8 cellular contexts compared by ENCODE assay signal in the genomic region with DNA sequence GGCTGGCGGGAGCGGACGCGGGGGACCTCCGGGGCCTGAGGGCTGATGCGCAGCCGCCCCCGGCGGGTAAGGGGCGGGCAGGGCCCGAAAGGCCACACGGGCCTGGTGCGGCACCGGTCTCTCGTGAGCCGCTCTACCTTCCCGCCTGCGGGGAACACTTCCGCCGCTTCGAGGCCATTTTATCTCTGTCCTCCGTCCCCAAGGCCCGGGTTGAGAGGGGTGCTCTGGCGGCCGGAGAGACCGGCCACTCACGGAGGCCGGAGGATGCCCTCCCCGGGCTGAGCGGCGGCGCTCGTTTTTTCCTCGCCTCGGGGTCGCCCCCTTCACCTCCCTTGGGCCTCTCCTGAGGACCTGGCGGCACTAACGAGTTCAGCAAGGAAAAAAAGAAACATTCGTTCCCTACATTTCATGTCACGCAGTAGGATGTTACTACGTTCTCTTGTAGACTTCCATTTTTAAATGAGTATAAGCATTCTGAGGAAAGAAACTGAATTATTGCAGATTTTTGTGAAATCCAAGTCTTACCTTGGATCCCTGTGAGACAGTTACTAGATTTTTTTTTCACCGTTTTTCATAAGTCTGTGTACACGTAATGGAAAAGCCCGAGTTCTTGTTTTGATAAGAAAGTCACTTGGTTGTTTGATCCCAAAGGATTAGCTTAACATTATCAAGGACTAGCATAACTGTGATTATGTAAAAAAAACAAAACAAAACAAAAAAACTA. TPM values are rescaled to one million over a fixed set of nuclear protein-coding genes. Genes with fewer than 3 reads are reported as not detected.
A peak's percentile ranks its signal among the peaks of the same experiment; 100 is the strongest.
DNase-seq lines count a peak whose midpoint lies in the region; ATAC-seq and TF ChIP-seq lines count a peak whose summit lies in the region.

No MANE protein-coding gene starts in this region.

- TF ChIP-seq POLR2A in HCT116 (IDR thresholded peaks at IDR 0.05; ENCODE audit: borderline replicate concordance, extremely low read depth, insufficient read depth, insufficient read length): no peak

- H3K27ac ChIP-seq in HCT116 (ENCODE audit: low read depth, low read length) (peak overlapping the region; percentile 98), psoas muscle (peak overlapping the region; percentile 97)

- H3K4me3 ChIP-seq in HCT116 (replicated peaks in 1 of 2; ENCODE audit: low read depth in 1 of 2, low read length in 2 of 2): peak overlapping the region; percentile 81 to 89
- peak overlapping the region; percentile 99 for H3K4me3 ChIP-seq in Loucy (ENCODE audit: low read length, poor library complexity, severe bottlenecking)
- H3K4me3 ChIP-seq in psoas muscle: peak overlapping the region; percentile 90

- H3K9me3 ChIP-seq in HCT116 (ENCODE audit: control insufficient read depth in 1 of 2, insufficient read depth in 1 of 2, low read depth in 1 of 2, low read length in 2 of 2) (no peaks in the 10 kb centered on the region), Loucy (ENCODE audit: insufficient read depth, low read depth, low read length) (peaks cover under 1% of the 10 kb centered on the region; the same call in 1 of the 2 replicates), psoas muscle (no peaks in the 10 kb centered on the region)

- no peak for TF ChIP-seq RAD21 in HCT116 (IDR thresholded peaks at IDR 0.05; ENCODE audit: low read depth)

- no TSS peak for BruUV-seq in HCT116 (replicated peaks; lab: Mats Ljungman, UMichigan)

- ATAC-seq in Right ventricle myocardium inferior: peak; percentile 25
- ATAC-seq in HCT116: peak; percentile 48
- peak; percentile 37 to 43 for ATAC-seq in activated naive CD4-positive, alpha-beta T cell treated with anti-CD3 and anti-CD28 coated beads, Interleukin-2, amount 50 U/mL, for 72 hours
- peak; percentile 53 to 54 for ATAC-seq in left cardiac atrium
- ATAC-seq in psoas muscle: peak; percentile 17 to 40 (median 32)

- CTCF ChIA-PET in HCT116 (lab: Charles Lee): no interaction called here

- H3K4me2 ChIP-seq in HCT116 (ENCODE audit: low read length): peak overlapping the region; percentile 75
- peak overlapping the region; percentile 92 for H3K4me2 ChIP-seq in Loucy (ENCODE audit: low read depth, low read length, poor library complexity, severe bottlenecking)

- peaks cover 0 to 5% of the 10 kb centered on the region in 2 donors for H3K9me3 Mint-ChIP-seq in activated naive CD4-positive, alpha-beta T cell treated with anti-CD3 and anti-CD28 coated beads, Interleukin-2, amount 50 U/mL, for 72 hours

- H3K9me2 ChIP-seq in HCT116 (ENCODE audit: insufficient read depth): no peaks in the 10 kb centered on the region
- no peaks in the 10 kb centered on the region for H3K9me2 ChIP-seq in Loucy (replicated peaks; ENCODE audit: low read depth, low read length)

- POLR2A ChIA-PET in HCT116 (lab: Charles Lee): interaction anchor here (0.7 to 2.8 kb wide), 5 partner anchors 10 to 62 kb away, joined by 3 to 20 read pairs (median 7); a partner anchor contains a TSS

- intact Hi-C loops in Right ventricle myocardium inferior (cut with DNase I) (loop anchor here (1.0 to 2.0 kb wide), 3 partner anchors 33 to 61 kb away; a partner anchor contains a TSS), cardiac septum (cut with DNase I) (loop anchor here (2.0 to 10.0 kb wide), 4 partner anchors 33 to 237 kb away; a partner anchor contains a TSS), HCT116 (cut with micrococcal nuclease) (loop anchor here (1.0 to 10.0 kb wide), 2 partner anchors 61 to 727 kb away; a partner anchor contains a TSS), left cardiac atrium (cut with DNase I) (loop anchor here in 1 of 2 donors (1.0 kb wide), 1 partner anchor 34 kb away; no protein-coding TSS in a partner anchor), psoas muscle (cut with DNase I) (loop anchor here (2.0 kb wide), 2 partner anchors 35 to 63 kb away; a partner anchor contains a TSS)

- RAD21 ChIA-PET in HCT116 (lab: Charles Lee; ENCODE audit: low non-redundant PET in 1 of 2, low total read pairs in 2 of 2, uncharacterized antibody in 2 of 2, unreplicated experiment in 2 of 2): no interaction called here

- peaks cover 23% of the 10 kb centered on the region; the same call in 1 of the 2 replicates for H4K20me1 ChIP-seq in HCT116 (ENCODE audit: insufficient read depth)
- H4K20me1 ChIP-seq in Loucy (ENCODE audit: insufficient read depth, low read length, poor library complexity, severe bottlenecking): peaks cover 52% of the 10 kb centered on the region

- peak overlapping the region; percentile 96 to 98 for H3K27ac Mint-ChIP-seq in activated naive CD4-positive, alpha-beta T cell treated with anti-CD3 and anti-CD28 coated beads, Interleukin-2, amount 50 U/mL, for 72 hours

- TF ChIP-seq CTCF in HCT116 (IDR thresholded peaks at IDR 0.05 in 2 of 3, conservative IDR thresholded peaks at IDR 0.05 in 1 of 3; ENCODE audit: borderline replicate concordance in 1 of 3, insufficient read depth in 1 of 3, low read depth in 2 of 3, low read length in 2 of 3): no peak
- TF ChIP-seq CTCF in Loucy (conservative IDR thresholded peaks at IDR 0.05; ENCODE audit: low read length): no peak
- no peak for TF ChIP-seq CTCF in psoas muscle (IDR thresholded peaks at IDR 0.05)

- DNase-seq in Right ventricle myocardium inferior (ENCODE audit: missing footprints) (no peak), cardiac septum (ENCODE audit: low spot score) (no peak), HCT116 (ENCODE audit: low read depth, low spot score) (no peak), left cardiac atrium (peak; percentile 63), psoas muscle (no peak), HK-2 (ENCODE audit: unreplicated experiment) (no peak)
- DNase-seq in activated naive CD4-positive, alpha-beta T cell treated with anti-CD3 and anti-CD28 coated beads, Interleukin-2, amount 50 U/mL, for 72 hours (ENCODE audit: low spot score in 2 of 2): no peak

- peaks cover 94% of the 10 kb centered on the region for H3K79me2 ChIP-seq in HCT116 (ENCODE audit: insufficient read depth, low read length)
- peaks cover 93% of the 10 kb centered on the region for H3K79me2 ChIP-seq in Loucy (ENCODE audit: insufficient read depth, low read length)

- H3K9ac ChIP-seq in HCT116 (ENCODE audit: low read length) (peak overlapping the region; percentile 89), Loucy (ENCODE audit: low read depth, low read length, poor library complexity, severe bottlenecking) (peak overlapping the region; percentile 99)

- H3K27me3 ChIP-seq in HCT116 (ENCODE audit: insufficient read depth, low read length): no peaks in the 10 kb centered on the region
- H3K27me3 ChIP-seq in Loucy (ENCODE audit: insufficient read depth, low read length, poor library complexity, severe bottlenecking): no peaks in the 10 kb centered on the region
- no peaks in the 10 kb centered on the region for H3K27me3 ChIP-seq in psoas muscle (ENCODE audit: insufficient read depth in 3 of 3, low read length in 2 of 3)

- WGBS in psoas muscle, 3 donors: 0% methylated on average over 23 to 44 of the region's 44 CpGs

- H3K4me1 ChIP-seq in HCT116 (ENCODE audit: control insufficient read depth in 1 of 2, insufficient read depth in 2 of 2, low read length in 2 of 2): peaks cover 8 to 31% of the 10 kb centered on the region in 2 experiments; a peak in 3 of 4 replicates
- H3K4me1 ChIP-seq in Loucy (ENCODE audit: insufficient read depth, low read length, poor library complexity, severe bottlenecking): peaks cover 43% of the 10 kb centered on the region
- peaks cover 53% of the 10 kb centered on the region for H3K4me1 ChIP-seq in psoas muscle

- H2AFZ ChIP-seq in HCT116 (ENCODE audit: low read depth, low read length, poor library complexity, severe bottlenecking) (no peak overlapping the region), Loucy (ENCODE audit: low read length) (peak overlapping the region; percentile 63)

- 0 out of 2 replicates have a peak, but pooled peaks cover 2% of the 10 kb centered on the region for H3F3A ChIP-seq in Loucy (ENCODE audit: low read depth)

- H3K36me3 Mint-ChIP-seq in activated naive CD4-positive, alpha-beta T cell treated with anti-CD3 and anti-CD28 coated beads, Interleukin-2, amount 50 U/mL, for 72 hours: peaks cover 34 to 57% of the 10 kb centered on the region in 2 donors

- H3K36me3 ChIP-seq in HCT116 (ENCODE audit: control insufficient read depth in 1 of 2, insufficient read depth in 2 of 2, low read length in 2 of 2) (peaks cover 0 to 14% of the 10 kb centered on the region in 2 experiments; a peak in 2 of 4 replicates), Loucy (ENCODE audit: insufficient read depth, low read length) (no peaks in the 10 kb centered on the region), psoas muscle (ENCODE audit: insufficient read depth in 1 of 2, low read depth in 1 of 2) (peaks cover 0 to 11% of the 10 kb centered on the region in 2 donors)

RNA-seq across cellular contexts. Expression of a gene that starts 0.6 kb away (rescaled TPM):
- total RNA-seq in Right ventricle myocardium inferior: 45.9 TPM
- 49.4 TPM for total RNA-seq in cardiac septum
- total RNA-seq in HCT116 (2021; ENCODE audit: unreplicated experiment): 88.6 TPM
- polyA plus RNA-seq in HCT116 (2012): 37.7 and 51.9 TPM in 2 replicates
- 10 to 100 TPM; 89.9 to 94.3 TPM for total RNA-seq in activated naive CD4-positive, alpha-beta T cell treated with anti-CD3 and anti-CD28 coated beads, Interleukin-2, amount 50 U/mL, for 72 hours
- total RNA-seq in left cardiac atrium: 10 to 100 TPM; 42.1 to 57.4 TPM
- total RNA-seq in psoas muscle: 100 to 1,000 TPM in 3 of 4 donors, 10 to 100 TPM in 1; 51.8 to 199 (median 107) TPM
- 100 to 1,000 TPM; 131 to 284 (median 265) TPM for polyA plus RNA-seq in psoas muscle

RNA-seq across cellular contexts. Expression of a gene that starts 34.0 kb away (rescaled TPM):
- total RNA-seq in Right ventricle myocardium inferior: 5.2 TPM
- total RNA-seq in cardiac septum: 8.7 TPM
- total RNA-seq in HCT116 (2021; ENCODE audit: unreplicated experiment): 41.6 TPM
- polyA plus RNA-seq in HCT116 (2012): 25.9 and 26.1 TPM in 2 replicates
- 100 to 1,000 TPM in 1 of 2 donors, 10 to 100 TPM in 1; 78.9 to 113 TPM for total RNA-seq in activated naive CD4-positive, alpha-beta T cell treated with anti-CD3 and anti-CD28 coated beads, Interleukin-2, amount 50 U/mL, for 72 hours
- 10 to 100 TPM; 10.3 to 12.2 TPM for total RNA-seq in left cardiac atrium
- 1 to 10 TPM; 2.1 to 3.0 (median 2.6) TPM for total RNA-seq in psoas muscle
- polyA plus RNA-seq in psoas muscle: 1 to 10 TPM; 1.8 to 3.0 (median 2.3) TPM

RNA-seq across cellular contexts. Expression of a gene that starts 34.8 kb away (rescaled TPM):
- 1,072 TPM for total RNA-seq in Right ventricle myocardium inferior
- 666 TPM for total RNA-seq in cardiac septum
- total RNA-seq in HCT116 (2021; ENCODE audit: unreplicated experiment): 98.6 TPM
- polyA plus RNA-seq in HCT116 (2012): 67.5 and 79.5 TPM in 2 replicates
- total RNA-seq in activated naive CD4-positive, alpha-beta T cell treated with anti-CD3 and anti-CD28 coated beads, Interleukin-2, amount 50 U/mL, for 72 hours: 100 to 1,000 TPM; 154 to 182 TPM
- 100 to 1,000 TPM; 527 to 576 TPM for total RNA-seq in left cardiac atrium
- total RNA-seq in psoas muscle: 1,000 to 10,000 TPM in 3 of 4 donors, 100 to 1,000 TPM in 1; 573 to 7,738 (median 3,937) TPM
- polyA plus RNA-seq in psoas muscle: over 10,000 TPM in 1 of 3 donors, 1,000 to 10,000 TPM in 2; 5,251 to 11,097 (median 6,044) TPM
